ENCODE assay signal across 8 cellular contexts in genomic region chr16:70715113-70715711, GRCh38. TPM values are rescaled to one million over a fixed set of nuclear protein-coding genes. Genes with fewer than 3 reads are reported as not detected.
DNase-seq lines count a peak whose midpoint lies in the region; ATAC-seq, FAIRE-seq and TF ChIP-seq lines count a peak whose summit lies in the region.

No MANE protein-coding gene starts in this region.

- peaks cover 24% of the 10 kb centered on the region for H3K4me1 ChIP-seq in ovary (ENCODE audit: insufficient read depth)

- WGBS in ovary, 3 donors: 7 to 13% (median 11%) methylated on average over 16 to 17 of the region's 17 CpGs

- DNase-seq in EH (ENCODE audit: low read depth): peak; percentile 100
- peak; percentile 100 for DNase-seq in RCC 7860 (ENCODE audit: low spot score)
- DNase-seq in fibroblast of mammary gland (ENCODE audit: low read depth): peak; percentile 97
- DNase-seq in ovary: peak; percentile 88 to 90 (median 89)
- DNase-seq in DMS53 treated with DMSO at 0.1 percent for 48 hours (lab: John Stamatoyannopoulos, UW; ENCODE audit: unreplicated experiment): no peak
- no peak for DNase-seq in activated T-helper 2 cell treated with anti-CD3 and anti-CD28 coated beads, Interferon-gamma antibody, Interleukin-2, Interleukin-4, amounts not matched to agents 10 μg/mL and 5 μg/mL and 100 μg/mL, durations not matched to agents 14 hours and 24 hours and 36 hours (ENCODE audit: low spot score)
- no peak for DNase-seq in stimulated activated CD4-positive, alpha-beta T cell treated with anti-CD3 and anti-CD28 coated beads, Interleukin-4, amount 100 ng/mL, for 1 hour

- no peaks in the 10 kb centered on the region for H3K9me3 ChIP-seq in ovary

- ATAC-seq in HG02571 (IDR thresholded peaks at IDR 0.05; ENCODE audit: unreplicated experiment): no peak

- H3K27ac Mint-ChIP-seq in activated T-helper 2 cell treated with anti-CD3 and anti-CD28 coated beads, Interferon-gamma antibody, Interleukin-2, Interleukin-4, amounts not matched to agents 10 μg/mL and 5 μg/mL and 100 μg/mL, durations not matched to agents 14 hours and 24 hours and 36 hours: no peak overlapping the region

- no peaks in the 10 kb centered on the region for H3K27me3 ChIP-seq in ovary

- intact Hi-C loops in ovary (cut with DNase I): no loop called here
- intact Hi-C loops in activated T-helper 2 cell treated with anti-CD3 and anti-CD28 coated beads, Interferon-gamma antibody, Interleukin-2, Interleukin-4, amounts not matched to agents 10 μg/mL and 5 μg/mL and 100 μg/mL, durations not matched to agents 14 hours and 24 hours and 36 hours (cut with micrococcal nuclease): no loop called here

- TF ChIP-seq EP300 in ovary (IDR thresholded peaks at IDR 0.05): no peak

- H3K27ac ChIP-seq in ovary: peak overlapping the region; percentile 41 to 85

- FAIRE-seq in RCC 7860 (lab: Jason Lieb, UNC): peak; percentile 97

- H3K36me3 ChIP-seq in ovary: no peaks in the 10 kb centered on the region

- no peaks in the 10 kb centered on the region for H3K4me1 Mint-ChIP-seq in activated T-helper 2 cell treated with anti-CD3 and anti-CD28 coated beads, Interferon-gamma antibody, Interleukin-2, Interleukin-4, amounts not matched to agents 10 μg/mL and 5 μg/mL and 100 μg/mL, durations not matched to agents 14 hours and 24 hours and 36 hours (ENCODE audit: low read depth)

- H3K27me3 Mint-ChIP-seq in activated T-helper 2 cell treated with anti-CD3 and anti-CD28 coated beads, Interferon-gamma antibody, Interleukin-2, Interleukin-4, amounts not matched to agents 10 μg/mL and 5 μg/mL and 100 μg/mL, durations not matched to agents 14 hours and 24 hours and 36 hours (ENCODE audit: low read depth): no peaks in the 10 kb centered on the region

- H3K9me3 Mint-ChIP-seq in activated T-helper 2 cell treated with anti-CD3 and anti-CD28 coated beads, Interferon-gamma antibody, Interleukin-2, Interleukin-4, amounts not matched to agents 10 μg/mL and 5 μg/mL and 100 μg/mL, durations not matched to agents 14 hours and 24 hours and 36 hours: no peaks in the 10 kb centered on the region

- peak; percentile 8 for TF ChIP-seq POLR2A in ovary (IDR thresholded peaks at IDR 0.05)

- H3K36me3 Mint-ChIP-seq in activated T-helper 2 cell treated with anti-CD3 and anti-CD28 coated beads, Interferon-gamma antibody, Interleukin-2, Interleukin-4, amounts not matched to agents 10 μg/mL and 5 μg/mL and 100 μg/mL, durations not matched to agents 14 hours and 24 hours and 36 hours (ENCODE audit: low read depth): peaks cover 6% of the 10 kb centered on the region

- H3K4me3 ChIP-seq in fibroblast of mammary gland (ENCODE audit: control insufficient read depth, low read depth, low read length) (no peak overlapping the region), ovary (no peak overlapping the region)

- TF ChIP-seq CTCF in fibroblast of mammary gland (conservative IDR thresholded peaks at IDR 0.05; ENCODE audit: control insufficient read depth, insufficient read depth, low read depth, low read length) (no peak), ovary (IDR thresholded peaks at IDR 0.05) (peak in 1 of 3 donors; percentile 35)

- no peak overlapping the region for H3K4me3 Mint-ChIP-seq in activated T-helper 2 cell treated with anti-CD3 and anti-CD28 coated beads, Interferon-gamma antibody, Interleukin-2, Interleukin-4, amounts not matched to agents 10 μg/mL and 5 μg/mL and 100 μg/mL, durations not matched to agents 14 hours and 24 hours and 36 hours (ENCODE audit: low read depth)

RNA-seq across cellular contexts. Expression of gene MTSS2, which starts 29.4 kb away (rescaled TPM):
- 10 to 100 TPM; 19.6 to 93.5 (median 40.2) TPM for total RNA-seq in ovary
- 10 to 100 TPM in 1 of 2 donors, 1 to 10 TPM in 1; 8.4 to 52.5 TPM for polyA plus RNA-seq in ovary
- 1.3 TPM in 2 replicates for total RNA-seq in activated T-helper 2 cell treated with anti-CD3 and anti-CD28 coated beads, Interferon-gamma antibody, Interleukin-2, Interleukin-4, amounts not matched to agents 10 μg/mL and 5 μg/mL and 100 μg/mL, durations not matched to agents 14 hours and 24 hours and 36 hours

Comparison
In these comparisons a context has a peak if more than half of its experiments do, and no peak if none do; other contexts are left out.
1. DNase-seq: peak in EH (single experiment), RCC 7860 (single experiment), fibroblast of mammary gland (single experiment) and ovary (5 of 5); none in DMS53 treated with DMSO at 0.1 percent for 48 hours (single experiment), activated T-helper 2 cell treated with anti-CD3 and anti-CD28 coated beads, Interferon-gamma antibody, Interleukin-2, Interleukin-4, amounts not matched to agents 10 μg/mL and 5 μg/mL and 100 μg/mL, durations not matched to agents 14 hours and 24 hours and 36 hours (single experiment) and stimulated activated CD4-positive, alpha-beta T cell treated with anti-CD3 and anti-CD28 coated beads, Interleukin-4, amount 100 ng/mL, for 1 hour (single experiment).